In genomic region chr16:30786115-30786935, GRCh38 we compare ENCODE assay signal across 1 cellular context.
A peak's percentile ranks its signal among the peaks of the same experiment; 100 is the strongest.
TF ChIP-seq lines count a peak whose summit lies in the region.

No MANE protein-coding gene starts in this region.

TF ChIP-seq in H1, 55 proteins besides CTCF, POLR2A, EP300 and RAD21:
- TF ChIP-seq RXRA (IDR thresholded peaks at IDR 0.05; ENCODE audit: insufficient read depth, low read depth, low read length) (no peak), CTBP2 (IDR thresholded peaks at IDR 0.05; ENCODE audit: borderline replicate concordance, insufficient read depth, insufficient read length, low read length) (no peak), HDAC2 (IDR thresholded peaks at IDR 0.05; ENCODE audit: borderline replicate concordance in 1 of 2, low read depth in 2 of 2, low read length in 2 of 2) (no peak; a peak in 1 of 4 replicates), USF2 (IDR thresholded peaks at IDR 0.05; ENCODE audit: low read length) (no peak), NRF1 (IDR thresholded peaks at IDR 0.05; ENCODE audit: low read depth, low read length) (no peak), CHD7 (IDR thresholded peaks at IDR 0.05; ENCODE audit: insufficient replicate concordance, low read length) (no peak), BRCA1 (IDR thresholded peaks at IDR 0.05; ENCODE audit: low read depth, low read length) (no peak), ATF3 (IDR thresholded peaks at IDR 0.05; ENCODE audit: insufficient read depth, low read depth, low read length) (no peak), CHD1 (IDR thresholded peaks at IDR 0.05; ENCODE audit: low read depth, low read length) (no peak), KDM4A (IDR thresholded peaks at IDR 0.05; ENCODE audit: low read depth, low read length, severe bottlenecking) (peak; percentile 26), EGR1 (IDR thresholded peaks at IDR 0.05; ENCODE audit: borderline replicate concordance, low read depth, low read length) (no peak), ATF2 (IDR thresholded peaks at IDR 0.05; ENCODE audit: low read length) (no peak), RNF2 (IDR thresholded peaks at IDR 0.05; ENCODE audit: borderline replicate concordance, low read depth, low read length, missing control alignments, poor library complexity, severe bottlenecking) (no peak), JUN (IDR thresholded peaks at IDR 0.05; ENCODE audit: low read depth, low read length) (no peak), TCF12 (IDR thresholded peaks at IDR 0.05; ENCODE audit: low read depth, low read length) (no peak), TEAD4 (IDR thresholded peaks at IDR 0.05; ENCODE audit: low read depth, low read length) (no peak), YY1 (IDR thresholded peaks at IDR 0.05; ENCODE audit: low read depth, low read length) (no peak), SIN3A (conservative IDR thresholded peaks at IDR 0.05 in 1 of 2, IDR thresholded peaks at IDR 0.05 in 1 of 2; ENCODE audit: low read depth in 1 of 2, low read length in 2 of 2) (no peak; a peak in 1 of 4 replicates), TBP (IDR thresholded peaks at IDR 0.05; ENCODE audit: low read depth, low read length) (no peak), FOSL1 (IDR thresholded peaks at IDR 0.05; ENCODE audit: insufficient read depth, low read depth, low read length) (no peak), SP2 (IDR thresholded peaks at IDR 0.05; ENCODE audit: low read length) (no peak), SAP30 (IDR thresholded peaks at IDR 0.05; ENCODE audit: insufficient read depth, insufficient replicate concordance, low read length) (no peak), E2F6 (IDR thresholded peaks at IDR 0.05) (0 out of 2 replicates have a peak, but pooled peaks have one; percentile 17), RBBP5 (IDR thresholded peaks at IDR 0.05; ENCODE audit: borderline replicate concordance, low read depth, low read length) (0 out of 2 replicates have a peak, but pooled peaks have one; percentile 1), CREB1 (IDR thresholded peaks at IDR 0.05) (no peak), ASH2L (IDR thresholded peaks at IDR 0.05; ENCODE audit: low read length) (peak; percentile 21), KDM1A (IDR thresholded peaks at IDR 0.05; ENCODE audit: borderline replicate concordance, low read length) (no peak), SIRT6 (IDR thresholded peaks at IDR 0.05; ENCODE audit: low read length) (no peak), CHD2 (IDR thresholded peaks at IDR 0.05; ENCODE audit: low read length) (peak; percentile 75), KDM5A (IDR thresholded peaks at IDR 0.05; ENCODE audit: low read length) (no peak), BCL11A (IDR thresholded peaks at IDR 0.05; ENCODE audit: low read depth in 2 of 2, low read length in 2 of 2) (no peak), SUZ12 (IDR thresholded peaks at IDR 0.05; ENCODE audit: low read length) (no peak), SP4 (IDR thresholded peaks at IDR 0.05; ENCODE audit: low read length) (no peak), RFX5 (IDR thresholded peaks at IDR 0.05; ENCODE audit: borderline replicate concordance, low read depth, low read length) (no peak), BACH1 (IDR thresholded peaks at IDR 0.05; ENCODE audit: low read length) (no peak), CBX8 (IDR thresholded peaks at IDR 0.05; ENCODE audit: borderline replicate concordance, low read depth, low read length) (no peak), CEBPB (IDR thresholded peaks at IDR 0.05; ENCODE audit: low read depth, low read length) (no peak), MAX (IDR thresholded peaks at IDR 0.05) (0 out of 2 replicates have a peak, but pooled peaks have one; percentile 10), POU5F1 (IDR thresholded peaks at IDR 0.05; ENCODE audit: low read depth, low read length) (no peak), SIX5 (IDR thresholded peaks at IDR 0.05; ENCODE audit: low read depth, low read length) (no peak), NANOG (IDR thresholded peaks at IDR 0.05; ENCODE audit: insufficient read depth, low read depth, low read length, poor library complexity, severe bottlenecking) (no peak), JUND (IDR thresholded peaks at IDR 0.05; ENCODE audit: low read length) (no peak), CBX5 (IDR thresholded peaks at IDR 0.05; ENCODE audit: low read depth, low read length) (no peak), POLR2AphosphoS5 (IDR thresholded peaks at IDR 0.05; ENCODE audit: low read depth, low read length) (0 out of 2 replicates have a peak, but pooled peaks have one; percentile 14), TAF1 (IDR thresholded peaks at IDR 0.05; ENCODE audit: low read depth, low read length) (no peak), HDAC6 (IDR thresholded peaks at IDR 0.05; ENCODE audit: low read depth, low read length) (no peak), GABPA (IDR thresholded peaks at IDR 0.05; ENCODE audit: borderline replicate concordance, insufficient read depth, low read length) (no peak), PHF8 (conservative IDR thresholded peaks at IDR 0.05; ENCODE audit: low read depth, low read length) (peak; percentile 41; the same call in 1 of the 2 replicates), GTF2F1 (IDR thresholded peaks at IDR 0.05; ENCODE audit: borderline replicate concordance, low read depth, low read length) (no peak), EZH2 (IDR thresholded peaks at IDR 0.05; ENCODE audit: low read depth, low read length, severe bottlenecking) (no peak), SP1 (IDR thresholded peaks at IDR 0.05; ENCODE audit: low read depth, low read length) (no peak), SRF (IDR thresholded peaks at IDR 0.05; ENCODE audit: low read depth, low read length) (no peak), MAFK (IDR thresholded peaks at IDR 0.05; ENCODE audit: low read depth, low read length) (no peak), TAF7 (optimal IDR thresholded peaks at IDR 0.05; ENCODE audit: borderline replicate concordance, low read depth, low read length) (no peak), ZNF274 (IDR thresholded peaks at IDR 0.05; ENCODE audit: borderline replicate concordance, extremely low read depth, low read length) (no peak)
TF ChIP-seq in H1: peak in this region for 8.
